In genomic region chr10:34526758-34527730, GRCh38 we compare ENCODE assay signal across 8 cellular contexts.
A peak's percentile ranks its signal among the peaks of the same experiment; 100 is the strongest.
DNase-seq lines count a peak whose midpoint lies in the region; ATAC-seq and TF ChIP-seq lines count a peak whose summit lies in the region.

No MANE protein-coding gene starts in this region.

- CTCF ChIA-PET in A673 (lab: Charles Lee): interaction anchor here (1.0 kb wide), 1 partner anchor 111 kb away, joined by 5 read pairs; no protein-coding TSS in a partner anchor
- CTCF ChIA-PET in activated CD8-positive, alpha-beta memory T cell treated with anti-CD3 and anti-CD28 coated beads, Interleukin-2, amount 10 ng/mL, durations not matched to agents 7 days and 5 days (lab: Charles Lee): no interaction called here

- no peak overlapping the region for H3K27ac Mint-ChIP-seq in activated CD8-positive, alpha-beta memory T cell treated with anti-CD3 and anti-CD28 coated beads, Interleukin-2, amount 10 ng/mL, durations not matched to agents 7 days and 5 days

- H3K9me3 ChIP-seq in A673 (ENCODE audit: low read depth, low read length, poor library complexity, severe bottlenecking): peaks cover 7% of the 10 kb centered on the region

- no peak overlapping the region for H3K4me3 Mint-ChIP-seq in activated CD8-positive, alpha-beta memory T cell treated with anti-CD3 and anti-CD28 coated beads, Interleukin-2, amount 10 ng/mL, durations not matched to agents 7 days and 5 days

- peak overlapping the region; percentile 60 for H3K27ac ChIP-seq in A673 (ENCODE audit: low read depth, low read length, poor library complexity, severe bottlenecking)

- H3K4me3 ChIP-seq in A673 (ENCODE audit: low read depth, low read length, poor library complexity, severe bottlenecking): no peak overlapping the region

- TF ChIP-seq CTCF in A673 (conservative IDR thresholded peaks at IDR 0.05; ENCODE audit: low read depth, low read length): peak; percentile 42

- peak; percentile 87 for DNase-seq in A673 (ENCODE audit: low spot score)
- peak; percentile 60 for DNase-seq in HS-5 (ENCODE audit: low read depth)
- peak; percentile 48 for DNase-seq in brain pericyte (ENCODE audit: low read depth, low spot score)
- DNase-seq in kidney glomerular epithelial cell (lab: John Stamatoyannopoulos, UW): peak; percentile 96
- DNase-seq in activated CD8-positive, alpha-beta memory T cell treated with anti-CD3 and anti-CD28 coated beads, Interleukin-2, amount 10 ng/mL, durations not matched to agents 7 days and 5 days: no peak
- DNase-seq in NCI-H2196 (lab: John Stamatoyannopoulos, UW; ENCODE audit: unreplicated experiment): no peak

- ATAC-seq in HG02759 (IDR thresholded peaks at IDR 0.05; ENCODE audit: unreplicated experiment) (no peak), HG03439 (IDR thresholded peaks at IDR 0.05; ENCODE audit: unreplicated experiment) (no peak)
- no peak for ATAC-seq in activated CD8-positive, alpha-beta memory T cell treated with anti-CD3 and anti-CD28 coated beads, Interleukin-2, amount 10 ng/mL, durations not matched to agents 7 days and 5 days

- no TSS peak for BruUV-seq in A673 (replicated peaks; lab: Mats Ljungman, UMichigan)

- H3K36me3 ChIP-seq in A673 (ENCODE audit: insufficient read depth, low read length, poor library complexity, severe bottlenecking): no peaks in the 10 kb centered on the region

- H3K4me1 Mint-ChIP-seq in activated CD8-positive, alpha-beta memory T cell treated with anti-CD3 and anti-CD28 coated beads, Interleukin-2, amount 10 ng/mL, durations not matched to agents 7 days and 5 days: no peaks in the 10 kb centered on the region

- no peaks in the 10 kb centered on the region for H3K27me3 Mint-ChIP-seq in activated CD8-positive, alpha-beta memory T cell treated with anti-CD3 and anti-CD28 coated beads, Interleukin-2, amount 10 ng/mL, durations not matched to agents 7 days and 5 days

- H3K4me1 ChIP-seq in A673 (ENCODE audit: insufficient read depth, low read length, poor library complexity, severe bottlenecking): peaks cover 30% of the 10 kb centered on the region

- no peaks in the 10 kb centered on the region for H3K27me3 ChIP-seq in A673 (replicated peaks; ENCODE audit: insufficient read depth, low read depth, low read length, poor library complexity)

- no peaks in the 10 kb centered on the region for H3K36me3 Mint-ChIP-seq in activated CD8-positive, alpha-beta memory T cell treated with anti-CD3 and anti-CD28 coated beads, Interleukin-2, amount 10 ng/mL, durations not matched to agents 7 days and 5 days

- POLR2A ChIA-PET in A673 (lab: Charles Lee; ENCODE audit: low non-redundant PET): no interaction called here

- intact Hi-C loops in A673 (cut with micrococcal nuclease; ENCODE audit: unreplicated experiment): loop anchor here (1.0 kb wide), 1 partner anchor 110 kb away; no protein-coding TSS in a partner anchor

- H3K9me3 Mint-ChIP-seq in activated CD8-positive, alpha-beta memory T cell treated with anti-CD3 and anti-CD28 coated beads, Interleukin-2, amount 10 ng/mL, durations not matched to agents 7 days and 5 days (ENCODE audit: low read depth): no peaks in the 10 kb centered on the region

Comparison
In these comparisons a context has a peak if more than half of its experiments do, and no peak if none do; other contexts are left out.
1. DNase-seq: peak in A673 (single experiment), HS-5 (single experiment), brain pericyte (single experiment) and kidney glomerular epithelial cell (single experiment); none in activated CD8-positive, alpha-beta memory T cell treated with anti-CD3 and anti-CD28 coated beads, Interleukin-2, amount 10 ng/mL, durations not matched to agents 7 days and 5 days (single experiment) and NCI-H2196 (single experiment).